12 cellular contexts compared by ENCODE assay signal in the genomic region with DNA sequence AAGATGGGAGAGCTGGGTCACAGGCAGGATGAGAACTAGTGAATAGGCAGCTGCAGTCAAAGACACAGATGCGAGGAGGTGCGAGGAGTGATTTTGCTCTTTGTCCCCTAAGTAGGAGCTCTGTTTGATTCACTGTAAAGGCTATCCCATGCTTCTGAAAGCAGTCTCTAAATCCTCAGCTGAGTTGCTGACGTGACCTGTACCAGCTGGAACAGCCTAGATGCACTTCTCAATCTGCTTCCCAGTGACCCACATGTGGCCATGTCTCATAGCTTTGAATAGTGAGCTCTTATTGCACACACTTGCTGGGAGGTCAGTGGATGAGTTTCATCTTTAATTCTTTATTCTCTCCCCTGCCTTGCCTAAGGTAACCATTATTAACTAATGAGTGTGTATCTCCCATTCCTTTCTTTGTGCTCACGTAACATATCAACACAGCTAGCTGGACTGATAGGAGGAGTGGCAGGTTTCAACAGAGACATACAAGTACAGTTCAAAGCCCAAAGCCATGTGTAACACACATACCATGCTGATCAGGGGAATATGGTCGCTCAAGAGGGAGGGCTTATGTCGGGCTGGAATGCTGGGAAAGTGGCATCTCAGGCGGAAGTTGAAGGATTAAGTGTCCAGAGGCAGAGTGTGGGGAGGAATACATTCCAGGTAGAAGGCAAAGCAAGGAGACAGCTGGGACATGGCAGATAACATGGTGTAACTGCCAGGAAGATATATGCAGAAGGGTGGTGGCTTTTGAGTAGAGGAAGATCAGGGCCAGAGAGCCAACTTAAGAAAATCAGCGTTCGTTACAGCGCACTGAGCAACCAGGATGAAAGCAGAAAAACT. TPM values are rescaled to one million over a fixed set of nuclear protein-coding genes. Genes with fewer than 3 reads are reported as not detected.
DNase-seq lines count a peak whose midpoint lies in the region; ATAC-seq, FAIRE-seq and TF ChIP-seq lines count a peak whose summit lies in the region.
"Had no signal": no experiment of that assay in that cellular context is flagged by ENCODE, and none has a peak within 500 bp of the region (broad histone marks: within the 10 kb centered on the region; RNA-seq: fewer than 3 reads in every experiment).

No MANE protein-coding gene starts in this region.

- intact Hi-C loops in activated B cell treated with CpG ODN at 0.5 μM for 24 hours (cut with micrococcal nuclease): no loop called here

- POLR2A ChIA-PET in activated B cell treated with CpG ODN at 0.5 μM for 24 hours (lab: Charles Lee): interaction anchor here (1.0 to 2.6 kb wide), 5 partner anchors 10 to 158 kb away, joined by 3 to 18 read pairs (median 5); partner anchors contain the start of gene EVL

- no peaks in the 10 kb centered on the region for H3K9me3 Mint-ChIP-seq in activated B cell treated with CpG ODN at 0.5 μM for 24 hours
- H3K9me3 Mint-ChIP-seq in stimulated activated naive CD8-positive, alpha-beta T cell treated with anti-CD3 and anti-CD28 coated beads, Interleukin-15, amount 100 ng/mL, for 72 hours: no peaks in the 10 kb centered on the region
- H3K9me3 Mint-ChIP-seq: activated naive CD4-positive, alpha-beta T cell treated with anti-CD3 and anti-CD28 coated beads, Interleukin-2, amount 50 U/mL, for 24 hours had no signal

- no peaks in the 10 kb centered on the region for H3K9me3 ChIP-seq in cardiac muscle cell (ENCODE audit: low read depth)
- no peaks in the 10 kb centered on the region for H3K9me3 ChIP-seq in right atrium auricular region
- no peaks in the 10 kb centered on the region for H3K9me3 ChIP-seq in keratinocyte (ENCODE audit: control insufficient read depth, low read depth, low read length)

- H3K36me3 ChIP-seq in cardiac muscle cell (no peaks in the 10 kb centered on the region), right atrium auricular region (no peaks in the 10 kb centered on the region), keratinocyte (ENCODE audit: control insufficient read depth in 2 of 2, extremely low read depth in 1 of 2, insufficient read depth in 2 of 2, low read length in 2 of 2) (no peaks in the 10 kb centered on the region)

- no peaks in the 10 kb centered on the region for H3K27me3 Mint-ChIP-seq in activated B cell treated with CpG ODN at 0.5 μM for 24 hours
- no peaks in the 10 kb centered on the region for H3K27me3 Mint-ChIP-seq in stimulated activated naive CD8-positive, alpha-beta T cell treated with anti-CD3 and anti-CD28 coated beads, Interleukin-15, amount 100 ng/mL, for 72 hours
- H3K27me3 Mint-ChIP-seq: activated naive CD4-positive, alpha-beta T cell treated with anti-CD3 and anti-CD28 coated beads, Interleukin-2, amount 50 U/mL, for 24 hours had no signal

- dilution Hi-C loops in keratinocyte (cut with MboI; ENCODE audit: extremely low pct_ligation_motif_present, low sequenced_read_pairs): no loop called here

- ATAC-seq in activated B cell treated with CpG ODN at 0.5 μM for 24 hours (ENCODE audit: low read depth) (no peak), HG03342 (IDR thresholded peaks at IDR 0.05; ENCODE audit: unreplicated experiment) (no peak), HG03097 (IDR thresholded peaks at IDR 0.05; ENCODE audit: low FRiP score, unreplicated experiment) (no peak)
- ATAC-seq in stimulated activated naive CD8-positive, alpha-beta T cell treated with anti-CD3 and anti-CD28 coated beads, Interleukin-15, amount 100 ng/mL, for 72 hours: no peak
- ATAC-seq: activated CD4-positive, CD25-positive, alpha-beta regulatory T cell treated with anti-CD3 and anti-CD28 coated beads, Interleukin-2, amount 50 U/mL, for 24 hours had no signal

- H3K9me1 ChIP-seq in keratinocyte (ENCODE audit: control insufficient read depth, extremely low read depth, insufficient read depth, low read length): no peaks in the 10 kb centered on the region

- no peak overlapping the region for H3K4me3 ChIP-seq in cardiac muscle cell
- no peak overlapping the region for H3K4me3 ChIP-seq in right atrium auricular region
- H3K4me3 ChIP-seq in keratinocyte (ENCODE audit: control insufficient read depth in 2 of 3, extremely low read depth in 1 of 3, insufficient read depth in 2 of 3, low read depth in 1 of 3, low read length in 3 of 3): no peak overlapping the region
- H3K4me3 ChIP-seq: lung had no signal

- H3K4me2 ChIP-seq in keratinocyte (ENCODE audit: control insufficient read depth, extremely low read depth, insufficient read depth, low read depth, low read length): peak overlapping the region; percentile 35

- H3K27me3 ChIP-seq in cardiac muscle cell (no peaks in the 10 kb centered on the region), right atrium auricular region (no peaks in the 10 kb centered on the region), keratinocyte (ENCODE audit: control insufficient read depth, extremely low read depth, insufficient read depth, low read length) (no peaks in the 10 kb centered on the region)

- peak in 1 of 2 donors; percentile 47 for DNase-seq in cardiac muscle cell (ENCODE audit: low read depth in 1 of 2, low spot score in 1 of 2)
- DNase-seq in right atrium auricular region (ENCODE audit: low spot score): no peak
- DNase-seq in activated B cell treated with CpG ODN at 0.5 μM for 24 hours: no peak
- DNase-seq in keratinocyte (ENCODE audit: low read depth, low spot score): no peak
- DNase-seq in stimulated activated naive CD8-positive, alpha-beta T cell treated with anti-CD3 and anti-CD28 coated beads, Interleukin-15, amount 100 ng/mL, for 72 hours: no peak
- no peak for DNase-seq in GOT3 (lab: John Stamatoyannopoulos, UW)
- DNase-seq: SHP77 had no signal

- H3K27ac Mint-ChIP-seq in activated B cell treated with CpG ODN at 0.5 μM for 24 hours: no peak overlapping the region
- H3K27ac Mint-ChIP-seq in stimulated activated naive CD8-positive, alpha-beta T cell treated with anti-CD3 and anti-CD28 coated beads, Interleukin-15, amount 100 ng/mL, for 72 hours: peak overlapping the region; percentile 73 to 74
- H3K27ac Mint-ChIP-seq: activated naive CD4-positive, alpha-beta T cell treated with anti-CD3 and anti-CD28 coated beads, Interleukin-2, amount 50 U/mL, for 24 hours had no signal

- H3K27ac ChIP-seq in cardiac muscle cell (peak overlapping the region; percentile 52), right atrium auricular region (no peak overlapping the region), keratinocyte (ENCODE audit: control insufficient read depth, insufficient read depth, low read length) (peak overlapping the region; percentile 34)

- H3K79me2 ChIP-seq in keratinocyte (ENCODE audit: control insufficient read depth, insufficient read depth, low read length): no peaks in the 10 kb centered on the region

- H3K4me3 Mint-ChIP-seq in activated B cell treated with CpG ODN at 0.5 μM for 24 hours: peak overlapping the region; percentile 44
- H3K4me3 Mint-ChIP-seq in stimulated activated naive CD8-positive, alpha-beta T cell treated with anti-CD3 and anti-CD28 coated beads, Interleukin-15, amount 100 ng/mL, for 72 hours: no peak overlapping the region
- H3K4me3 Mint-ChIP-seq: activated naive CD4-positive, alpha-beta T cell treated with anti-CD3 and anti-CD28 coated beads, Interleukin-2, amount 50 U/mL, for 24 hours had no signal

- H4K20me1 ChIP-seq in keratinocyte (ENCODE audit: control insufficient read depth, extremely low read depth, insufficient read depth, low read length): no peaks in the 10 kb centered on the region

- peaks cover 19% of the 10 kb centered on the region for H3K4me1 Mint-ChIP-seq in activated B cell treated with CpG ODN at 0.5 μM for 24 hours
- peaks cover 11% of the 10 kb centered on the region for H3K4me1 Mint-ChIP-seq in stimulated activated naive CD8-positive, alpha-beta T cell treated with anti-CD3 and anti-CD28 coated beads, Interleukin-15, amount 100 ng/mL, for 72 hours

- H3K4me1 ChIP-seq in cardiac muscle cell (ENCODE audit: low read depth): peaks cover 34% of the 10 kb centered on the region
- H3K4me1 ChIP-seq in right atrium auricular region: peaks cover 0 to 34% of the 10 kb centered on the region in 2 donors
- H3K4me1 ChIP-seq in keratinocyte (ENCODE audit: control insufficient read depth, extremely low read depth, insufficient read depth, low read length): peaks cover 32% of the 10 kb centered on the region

- no peak for FAIRE-seq in keratinocyte (lab: Jason Lieb, UNC)

- peak overlapping the region; percentile 40 for H3K9ac ChIP-seq in keratinocyte (ENCODE audit: control insufficient read depth, extremely low read depth, insufficient read depth, low read length)

- H3K36me3 Mint-ChIP-seq in activated B cell treated with CpG ODN at 0.5 μM for 24 hours (ENCODE audit: low read depth): no peaks in the 10 kb centered on the region
- H3K36me3 Mint-ChIP-seq: activated naive CD4-positive, alpha-beta T cell treated with anti-CD3 and anti-CD28 coated beads, Interleukin-2, amount 50 U/mL, for 24 hours had no signal

- peak overlapping the region; percentile 78 for H2AFZ ChIP-seq in keratinocyte (ENCODE audit: control insufficient read depth, low read length)

- no peak for TF ChIP-seq CTCF in cardiac muscle cell (IDR thresholded peaks at IDR 0.05; ENCODE audit: low read depth, low read length)
- no peak for TF ChIP-seq CTCF in right atrium auricular region (IDR thresholded peaks at IDR 0.05)
- TF ChIP-seq CTCF in activated B cell treated with CpG ODN at 0.5 μM for 24 hours (IDR thresholded peaks at IDR 0.05): no peak
- no peak for TF ChIP-seq CTCF in keratinocyte (optimal IDR thresholded peaks at IDR 0.05 in 1 of 3, IDR thresholded peaks at IDR 0.05 in 1 of 3, conservative IDR thresholded peaks at IDR 0.05 in 1 of 3; ENCODE audit: extremely low read depth in 1 of 3, insufficient read depth in 2 of 3, low read length in 3 of 3)

- CTCF ChIA-PET in activated B cell treated with CpG ODN at 0.5 μM for 24 hours (lab: Charles Lee): interaction anchor here (1.1 kb wide), 1 partner anchor 31 kb away, joined by 4 read pairs; no protein-coding TSS in a partner anchor

RNA-seq across cellular contexts. Expression of gene YY1, which starts 15.4 kb away (rescaled TPM):
- total RNA-seq in cardiac muscle cell: 64.2 and 73.4 TPM in 2 replicates
- polyA plus RNA-seq in cardiac muscle cell: 27.0 and 28.6 TPM in 2 replicates
- 10 to 100 TPM; 31.3 to 36.3 TPM for total RNA-seq in right atrium auricular region
- 72.6 and 79.2 TPM in 2 replicates for total RNA-seq in activated B cell treated with CpG ODN at 0.5 μM for 24 hours
- 34.9 to 65.6 TPM (median 38.3 TPM) in 3 replicates for polyA plus RNA-seq in keratinocyte
- 168 TPM for polyA plus RNA-seq in keratinocyte (2011; ENCODE audit: low read depth)
- polyA plus RNA-seq in keratinocyte (2011; cell fraction: cytosol; rRNA removed): 36.2 and 61.6 TPM in 2 replicates
- 39.4 and 52.3 TPM in 2 replicates for polyA plus RNA-seq in keratinocyte (2011; cell fraction: nucleus; rRNA removed)
- 42.1 and 62.3 TPM in 2 replicates for polyA plus RNA-seq in keratinocyte (2012; ENCODE audit: low replicate concordance)
- polyA minus RNA-seq in keratinocyte: 16.4 to 31.7 TPM (median 28.0 TPM) in 3 replicates
- 28.0 TPM for polyA minus RNA-seq in keratinocyte (2011; cell fraction: cytosol; rRNA and poly(A)+ RNA removed)
- 21.8 and 31.6 TPM in 2 replicates for polyA minus RNA-seq in keratinocyte (2011; cell fraction: nucleus; rRNA and poly(A)+ RNA removed)

Comparison
In these comparisons a context has a peak if more than half of its experiments do, and no peak if none do; other contexts are left out.
1. H3K27ac ChIP-seq: peak in cardiac muscle cell (single experiment) and keratinocyte (single experiment); none in right atrium auricular region (0 of 2).